Comparison of ENCODE assay signal across 18 cellular contexts in genomic region chr3:39190281-39191025, GRCh38. TPM values are rescaled to one million over a fixed set of nuclear protein-coding genes. Genes with fewer than 3 reads are reported as not detected.
DNase-seq lines count a peak whose midpoint lies in the region; ATAC-seq and TF ChIP-seq lines count a peak whose summit lies in the region.
"Had no signal": no experiment of that assay in that cellular context is flagged by ENCODE, and none has a peak within 500 bp of the region (broad histone marks: within the 10 kb centered on the region; RNA-seq: fewer than 3 reads in every experiment).

No MANE protein-coding gene starts in this region.

- no peak for TF ChIP-seq POLR2A in gastrocnemius medialis (IDR thresholded peaks at IDR 0.05)

- H3K27me3 ChIP-seq in right cardiac atrium (ENCODE audit: control insufficient read depth, insufficient read depth) (no peaks in the 10 kb centered on the region), gastrocnemius medialis (no peaks in the 10 kb centered on the region)

- no peaks in the 10 kb centered on the region for H3K9me3 ChIP-seq in right cardiac atrium (ENCODE audit: control insufficient read depth, low read length)
- H3K9me3 ChIP-seq in gastrocnemius medialis: no peaks in the 10 kb centered on the region

- peak overlapping the region; percentile 23 for H3K27ac Mint-ChIP-seq in activated T-helper 17 cell treated with anti-CD3 and anti-CD28 coated beads, Interleukin-2, amount 50 U/mL, for 72 hours
- no peak overlapping the region for H3K27ac Mint-ChIP-seq in activated CD8-positive, alpha-beta T cell treated with anti-CD3 and anti-CD28 coated beads for 36 hours

- POLR2A ChIA-PET in activated CD8-positive, alpha-beta T cell treated with anti-CD3 and anti-CD28 coated beads for 36 hours (lab: Charles Lee): interaction anchor here (0.6 to 2.0 kb wide), 6 partner anchors 10 to 106 kb away, joined by 3 to 8 read pairs (median 3); no protein-coding TSS in a partner anchor

- H3K4me3 Mint-ChIP-seq in activated T-helper 17 cell treated with anti-CD3 and anti-CD28 coated beads, Interleukin-2, amount 50 U/mL, for 72 hours: peak overlapping the region; percentile 66
- no peak overlapping the region for H3K4me3 Mint-ChIP-seq in activated CD8-positive, alpha-beta T cell treated with anti-CD3 and anti-CD28 coated beads for 36 hours

- H3K4me3 ChIP-seq in right cardiac atrium (ENCODE audit: low read length) (peak overlapping the region; percentile 69), gastrocnemius medialis (peak overlapping the region; percentile 47 to 71 (median 48))
- H3K4me3 ChIP-seq: coronary artery, GM23248, skin epidermis had no signal

- H3K4me1 ChIP-seq in right cardiac atrium (ENCODE audit: control insufficient read depth, insufficient read depth, low read length) (peaks cover 2% of the 10 kb centered on the region), gastrocnemius medialis (peaks cover 54 to 68% of the 10 kb centered on the region in 2 donors)

- H3K36me3 ChIP-seq in gastrocnemius medialis: peaks cover 0 to 22% of the 10 kb centered on the region in 2 donors

- intact Hi-C loops in right cardiac atrium (cut with DNase I) (loop anchor here in 1 of 4 donors (5.0 kb wide), 1 partner anchor 97 kb away; no protein-coding TSS in a partner anchor), gastrocnemius medialis (cut with DNase I; ENCODE audit: low total_unique reads) (loop anchor here (5.0 kb wide), 2 partner anchors 83 to 728 kb away; partner anchors contain the start of genes GORASP1 and TTC21A)
- intact Hi-C loops in activated CD8-positive, alpha-beta T cell treated with anti-CD3 and anti-CD28 coated beads for 36 hours (cut with micrococcal nuclease): loop anchor here (1.0 to 10.0 kb wide), 2 partner anchors 98 to 184 kb away; no protein-coding TSS in a partner anchor

- in situ Hi-C loops in gastrocnemius medialis (cut with MboI; ENCODE audit: low sequenced_read_pairs in 4 of 4): loop anchor here in 3 of 4 donors (5.0 to 25.0 kb wide), 3 partner anchors 94 to 1272 kb away; partner anchors contain the start of genes CX3CR1 (in 1 of the 3) and RPL14 (in 1 of the 3)

- no peak for ATAC-seq in activated T-helper 17 cell treated with anti-CD3 and anti-CD28 coated beads, Interleukin-2, amount 50 U/mL, for 72 hours (replicated peaks)
- ATAC-seq in right cardiac atrium (peak in 1 of 2 donors; percentile 7), gastrocnemius medialis (no peak)
- ATAC-seq in activated CD8-positive, alpha-beta T cell treated with anti-CD3 and anti-CD28 coated beads for 36 hours: no peak

- TF ChIP-seq CTCF in gastrocnemius medialis (IDR thresholded peaks at IDR 0.05 in 4 of 5, conservative IDR thresholded peaks at IDR 0.05 in 1 of 5): no peak
- no peak for TF ChIP-seq CTCF in activated CD8-positive, alpha-beta T cell treated with anti-CD3 and anti-CD28 coated beads for 36 hours (IDR thresholded peaks at IDR 0.05)

- WGBS in right cardiac atrium: 58% methylated on average over 7 of the region's 7 CpGs

- H3K27ac ChIP-seq in right cardiac atrium (ENCODE audit: low read length) (peak overlapping the region; percentile 97), gastrocnemius medialis (peak overlapping the region; percentile 91 to 100 (median 98))
- H3K27ac ChIP-seq: coronary artery, epithelial cell of prostate, GM23248, skin epidermis had no signal

- peaks cover 19% of the 10 kb centered on the region for H3K4me1 Mint-ChIP-seq in activated T-helper 17 cell treated with anti-CD3 and anti-CD28 coated beads, Interleukin-2, amount 50 U/mL, for 72 hours
- peaks cover 28% of the 10 kb centered on the region for H3K4me1 Mint-ChIP-seq in activated CD8-positive, alpha-beta T cell treated with anti-CD3 and anti-CD28 coated beads for 36 hours (ENCODE audit: low read depth)

- H3K27me3 Mint-ChIP-seq in activated T-helper 17 cell treated with anti-CD3 and anti-CD28 coated beads, Interleukin-2, amount 50 U/mL, for 72 hours: no peaks in the 10 kb centered on the region
- H3K27me3 Mint-ChIP-seq in activated CD8-positive, alpha-beta T cell treated with anti-CD3 and anti-CD28 coated beads for 36 hours: no peaks in the 10 kb centered on the region

- DNase-seq in activated CD8-positive, alpha-beta memory T cell treated with anti-CD3 and anti-CD28 coated beads for 24 hours: peak; percentile 56
- no peak for DNase-seq in activated CD8-positive, alpha-beta memory T cell treated with anti-CD3 and anti-CD28 coated beads, Interleukin-2, amount 50 U/mL, for 48 hours
- DNase-seq in right cardiac atrium (peak in 1 of 3 donors; percentile 55), gastrocnemius medialis (peak in 1 of 2 donors; percentile 27), iPS-NIHi7 (ENCODE audit: extremely low spot score) (no peak), hypothalamus (lab: John Stamatoyannopoulos, UW) (no peak)
- no peak for DNase-seq in activated CD8-positive, alpha-beta T cell treated with anti-CD3 and anti-CD28 coated beads for 36 hours
- DNase-seq: NCI-H524 treated with DMSO at 0.1 percent for 48 hours had no signal

- CTCF ChIA-PET in activated CD8-positive, alpha-beta T cell treated with anti-CD3 and anti-CD28 coated beads for 36 hours (lab: Charles Lee): interaction anchor here (0.5 to 18.8 kb wide), 42 partner anchors 9 to 1269 kb away, joined by 3 to 754 read pairs (median 4); partner anchors contain the start of genes CX3CR1, GORASP1 and TTC21A

- no peaks in the 10 kb centered on the region for H3K9me3 Mint-ChIP-seq in activated T-helper 17 cell treated with anti-CD3 and anti-CD28 coated beads, Interleukin-2, amount 50 U/mL, for 72 hours
- H3K9me3 Mint-ChIP-seq in activated CD8-positive, alpha-beta T cell treated with anti-CD3 and anti-CD28 coated beads for 36 hours: peaks cover 3% of the 10 kb centered on the region
- H3K9me3 Mint-ChIP-seq: activated naive CD4-positive, alpha-beta T cell treated with anti-CD3 and anti-CD28 coated beads, Interleukin-2, amount 50 U/mL, for 72 hours had no signal

- H3K36me3 Mint-ChIP-seq in activated T-helper 17 cell treated with anti-CD3 and anti-CD28 coated beads, Interleukin-2, amount 50 U/mL, for 72 hours (ENCODE audit: low read depth): peaks cover 6% of the 10 kb centered on the region
- H3K36me3 Mint-ChIP-seq in activated CD8-positive, alpha-beta T cell treated with anti-CD3 and anti-CD28 coated beads for 36 hours (ENCODE audit: low read depth): no peaks in the 10 kb centered on the region
- H3K36me3 Mint-ChIP-seq: activated naive CD4-positive, alpha-beta T cell treated with anti-CD3 and anti-CD28 coated beads, Interleukin-2, amount 50 U/mL, for 72 hours had no signal

RNA-seq across cellular contexts. Expression of gene XIRP1, which starts 1.9 kb away (rescaled TPM):
- total RNA-seq in activated T-helper 17 cell treated with anti-CD3 and anti-CD28 coated beads, Interleukin-2, amount 50 U/mL, for 72 hours: 10 to 100 TPM in 1 of 2 donors, under 1 TPM in 1; 0.99 to 17.2 TPM
- total RNA-seq in right cardiac atrium (100 to 1,000 TPM; 152 to 278 (median 176) TPM), gastrocnemius medialis (100 to 1,000 TPM in 2 of 4 donors, 10 to 100 TPM in 2; 52.4 to 329 (median 128) TPM)
- polyA plus RNA-seq in right cardiac atrium: 453 TPM
- 1 to 10 TPM; 2.5 TPM for total RNA-seq in activated CD8-positive, alpha-beta T cell treated with anti-CD3 and anti-CD28 coated beads for 36 hours
- total RNA-seq: A172, GM23248, HT-29, liver, subcutaneous adipose tissue had no signal
- polyA plus RNA-seq: GM23248 had no signal

RNA-seq across cellular contexts. Expression of gene CSRNP1, which starts 37.1 kb away (rescaled TPM):
- 100 to 1,000 TPM in 1 of 2 donors, 10 to 100 TPM in 1; 42.9 to 145 TPM for total RNA-seq in activated T-helper 17 cell treated with anti-CD3 and anti-CD28 coated beads, Interleukin-2, amount 50 U/mL, for 72 hours
- total RNA-seq in right cardiac atrium: 10 to 100 TPM; 10.9 to 33.2 (median 15.7) TPM
- 30.5 TPM for polyA plus RNA-seq in right cardiac atrium
- 10 to 100 TPM; 27.5 to 66.8 (median 42.3) TPM for total RNA-seq in gastrocnemius medialis
- 10 to 100 TPM; 88.0 to 88.3 TPM for total RNA-seq in activated CD8-positive, alpha-beta T cell treated with anti-CD3 and anti-CD28 coated beads for 36 hours
